In genomic region chr12:5745251-5745888, GRCh38 we compare ENCODE assay signal across 8 cellular contexts.
DNase-seq lines count a peak whose midpoint lies in the region; ATAC-seq, FAIRE-seq and TF ChIP-seq lines count a peak whose summit lies in the region.

No MANE protein-coding gene starts in this region.

- intact Hi-C loops in body of pancreas (cut with DNase I), result no loop called here

- no peak overlapping the region for H3K4me3 ChIP-seq in body of pancreas

- peak; percentile 5 to 81 for DNase-seq in NCI-H526 (lab: John Stamatoyannopoulos, UW)
- no peak for DNase-seq in NCI-H526 treated with DMSO at 0.1 percent for 48 hours (lab: John Stamatoyannopoulos, UW)
- peak; percentile 66 for DNase-seq in HTR-8/SVneo (ENCODE audit: insufficient read length, low spot score)
- DNase-seq in SK-MEL-5 (ENCODE audit: low read depth, low spot score), result peak; percentile 80
- peak; percentile 69 to 81 (median 76) for DNase-seq in body of pancreas
- DNase-seq in iris pigment epithelial cell (ENCODE audit: low read depth), result peak; percentile 16
- DNase-seq in stimulated activated CD4-positive, alpha-beta T cell treated with anti-CD3 and anti-CD28 coated beads, Interleukin-2, amount 100 ng/mL, for 48 hours, result peak; percentile 42 to 64

- no peaks in the 10 kb centered on the region for H3K4me1 ChIP-seq in body of pancreas

- in situ Hi-C loops in SK-MEL-5 (cut with HindIII; ENCODE audit: low pct_unique_long_range_greater_than_20kb, low sequenced_read_pairs), result no loop called here

- WGBS in body of pancreas, 2 donors, result 28 to 30% methylated on average over 6 of the region's 6 CpGs

- H3K36me3 ChIP-seq in body of pancreas (replicated peaks in 1 of 2; ENCODE audit: insufficient read depth in 1 of 2, low read depth in 2 of 2), result no peaks in the 10 kb centered on the region

- no peak overlapping the region for H3K27ac ChIP-seq in body of pancreas

- H3K27me3 ChIP-seq in body of pancreas, result no peaks in the 10 kb centered on the region

- TF ChIP-seq POLR2A in body of pancreas (IDR thresholded peaks at IDR 0.05), result no peak

- no peak for FAIRE-seq in HTR-8/SVneo (lab: Jason Lieb, UNC)

- TF ChIP-seq CTCF in body of pancreas (IDR thresholded peaks at IDR 0.05), result peak; percentile 45 to 75 (median 67)

- ATAC-seq in body of pancreas (peak; percentile 67), HG03354 (IDR thresholded peaks at IDR 0.05; ENCODE audit: poor library complexity, severe bottlenecking, unreplicated experiment) (no peak)

- no peaks in the 10 kb centered on the region for H3K9me3 ChIP-seq in body of pancreas
